8 cellular contexts compared by ENCODE assay signal in genomic region chr3:81761904-81762565, GRCh38. TPM values are rescaled to one million over a fixed set of nuclear protein-coding genes. Genes with fewer than 3 reads are reported as not detected.
DNase-seq lines count a peak whose midpoint lies in the region; ATAC-seq and TF ChIP-seq lines count a peak whose summit lies in the region.

No MANE protein-coding gene starts in this region.

- no peak for TF ChIP-seq CTCF in AG09309 (IDR thresholded peaks at IDR 0.05; ENCODE audit: control insufficient read depth, insufficient read depth, low read depth, low read length, missing control alignments)
- TF ChIP-seq CTCF in cardiac fibroblast (IDR thresholded peaks at IDR 0.05; ENCODE audit: low read depth, low read length) = no peak

- no peaks in the 10 kb centered on the region for H3K36me3 ChIP-seq in mucosa of stomach (ENCODE audit: control insufficient read depth, insufficient read depth, low read length)

- H3K4me1 ChIP-seq in mucosa of stomach (ENCODE audit: control insufficient read depth, insufficient read depth, low read length) = peaks cover 5% of the 10 kb centered on the region

- H3K4me3 ChIP-seq in AG09309 (ENCODE audit: control insufficient read depth, low read depth, low read length) (peak overlapping the region; percentile 65), cardiac fibroblast (replicated peaks in 1 of 2; ENCODE audit: low read depth in 2 of 2, low read length in 2 of 2) (peak overlapping the region; percentile 69 to 77), mucosa of stomach (ENCODE audit: low read length) (peak overlapping the region; percentile 48)

- peak; percentile 1 for ATAC-seq in HG03175 (IDR thresholded peaks at IDR 0.05; ENCODE audit: unreplicated experiment)

- H3K9ac ChIP-seq in mucosa of stomach (ENCODE audit: low read length) = peak overlapping the region; percentile 93

- H3K9me3 ChIP-seq in mucosa of stomach (ENCODE audit: control insufficient read depth, low read length) = no peaks in the 10 kb centered on the region

- DNase-seq in AG09309 (ENCODE audit: low read depth) = no peak
- peak in 1 of 2 donors; percentile 39 for DNase-seq in cardiac fibroblast (ENCODE audit: low read depth in 2 of 2)
- DNase-seq in dermis blood vessel endothelial cell = no peak
- DNase-seq in C1 segment of cervical spinal cord (lab: John Stamatoyannopoulos, UW) = no peak
- DNase-seq in CD1c-positive myeloid dendritic cell (ENCODE audit: extremely low spot score) = no peak
- DNase-seq in GM03348 (ENCODE audit: low spot score) = no peak

- no peaks in the 10 kb centered on the region for H3K27me3 ChIP-seq in mucosa of stomach (ENCODE audit: control insufficient read depth, insufficient read depth, low read length)

RNA-seq across cellular contexts. Expression of gene GBE1, which starts 0.6 kb away (rescaled TPM):
- 70.5 and 124 TPM in 2 replicates for total RNA-seq in dermis blood vessel endothelial cell
